ENCODE assay signal across 2 cellular contexts in the genomic region with DNA sequence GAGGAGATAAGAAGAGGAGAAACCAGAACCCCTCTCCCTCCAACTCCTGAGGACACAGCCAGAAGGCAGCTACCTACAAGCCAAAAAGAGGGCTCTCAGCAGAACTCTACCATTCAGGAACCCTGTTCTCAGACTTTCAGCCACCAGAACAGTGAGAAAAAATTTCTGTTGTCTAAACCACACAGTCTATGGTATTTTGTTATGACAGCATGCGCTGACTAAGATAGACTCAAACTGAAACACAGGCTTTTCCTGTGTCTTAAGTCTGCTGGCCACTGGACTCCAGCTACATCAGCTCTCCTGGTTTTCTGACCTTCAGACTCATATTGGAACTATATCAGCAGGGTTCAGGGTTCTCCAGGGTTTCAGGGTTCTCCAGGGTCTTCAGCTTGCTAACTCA.
TF ChIP-seq lines count a peak whose summit lies in the region.

No MANE protein-coding gene starts in this region.

TF ChIP-seq in GM12891, 5 proteins besides CTCF, POLR2A, EP300 and RAD21 (continued from another document):
- no peak for TF ChIP-seq PAX5 (IDR thresholded peaks at IDR 0.05; ENCODE audit: insufficient read depth, low read length, severe bottlenecking)
- no peak for TF ChIP-seq POLR2AphosphoS5 (IDR thresholded peaks at IDR 0.05; ENCODE audit: low read depth, low read length)
- TF ChIP-seq POU2F2 (IDR thresholded peaks at IDR 0.05; ENCODE audit: low read depth, low read length), result no peak

TF ChIP-seq in GM12878, 131 proteins besides CTCF, POLR2A, EP300 and RAD21 (continued from another document):
- TF ChIP-seq, protein P1, sequence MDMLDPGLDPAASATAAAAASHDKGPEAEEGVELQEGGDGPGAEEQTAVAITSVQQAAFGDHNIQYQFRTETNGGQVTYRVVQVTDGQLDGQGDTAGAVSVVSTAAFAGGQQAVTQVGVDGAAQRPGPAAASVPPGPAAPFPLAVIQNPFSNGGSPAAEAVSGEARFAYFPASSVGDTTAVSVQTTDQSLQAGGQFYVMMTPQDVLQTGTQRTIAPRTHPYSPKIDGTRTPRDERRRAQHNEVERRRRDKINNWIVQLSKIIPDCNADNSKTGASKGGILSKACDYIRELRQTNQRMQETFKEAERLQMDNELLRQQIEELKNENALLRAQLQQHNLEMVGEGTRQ (IDR thresholded peaks at IDR 0.05; ENCODE audit: borderline replicate concordance, low read depth, low read length), result no peak
- TF ChIP-seq CREB1 (IDR thresholded peaks at IDR 0.05; ENCODE audit: low read depth), result 0 out of 2 replicates have a peak, but pooled peaks have one; percentile 34
- peak; percentile 94 for TF ChIP-seq JUNB (IDR thresholded peaks at IDR 0.05)
- TF ChIP-seq SMARCA5 (IDR thresholded peaks at IDR 0.05), result no peak
- TF ChIP-seq KAT2A (conservative IDR thresholded peaks at IDR 0.05; ENCODE audit: control insufficient read depth, low read depth, low read length), result no peak
- TF ChIP-seq SMAD5 (IDR thresholded peaks at IDR 0.05; ENCODE audit: low read depth), result no peak
- 0 out of 3 replicates have a peak, but pooled peaks have one; percentile 34 for TF ChIP-seq POU2F2 (IDR thresholded peaks at IDR 0.05; ENCODE audit: borderline replicate concordance, low read depth, low read length)
- TF ChIP-seq, protein P2, sequence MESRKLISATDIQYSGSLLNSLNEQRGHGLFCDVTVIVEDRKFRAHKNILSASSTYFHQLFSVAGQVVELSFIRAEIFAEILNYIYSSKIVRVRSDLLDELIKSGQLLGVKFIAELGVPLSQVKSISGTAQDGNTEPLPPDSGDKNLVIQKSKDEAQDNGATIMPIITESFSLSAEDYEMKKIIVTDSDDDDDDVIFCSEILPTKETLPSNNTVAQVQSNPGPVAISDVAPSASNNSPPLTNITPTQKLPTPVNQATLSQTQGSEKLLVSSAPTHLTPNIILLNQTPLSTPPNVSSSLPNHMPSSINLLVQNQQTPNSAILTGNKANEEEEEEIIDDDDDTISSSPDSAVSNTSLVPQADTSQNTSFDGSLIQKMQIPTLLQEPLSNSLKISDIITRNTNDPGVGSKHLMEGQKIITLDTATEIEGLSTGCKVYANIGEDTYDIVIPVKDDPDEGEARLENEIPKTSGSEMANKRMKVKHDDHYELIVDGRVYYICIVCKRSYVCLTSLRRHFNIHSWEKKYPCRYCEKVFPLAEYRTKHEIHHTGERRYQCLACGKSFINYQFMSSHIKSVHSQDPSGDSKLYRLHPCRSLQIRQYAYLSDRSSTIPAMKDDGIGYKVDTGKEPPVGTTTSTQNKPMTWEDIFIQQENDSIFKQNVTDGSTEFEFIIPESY (IDR thresholded peaks at IDR 0.05), result no peak
- no peak for TF ChIP-seq WRNIP1 (IDR thresholded peaks at IDR 0.05; ENCODE audit: borderline replicate concordance, low read depth, low read length)
- TF ChIP-seq BCL11A (IDR thresholded peaks at IDR 0.05; ENCODE audit: low read depth, low read length), result peak; percentile 85
- peak; percentile 78 for TF ChIP-seq IRF4 (IDR thresholded peaks at IDR 0.05; ENCODE audit: low read depth, low read length)
- no peak for TF ChIP-seq CBX3 (IDR thresholded peaks at IDR 0.05; ENCODE audit: borderline replicate concordance, low read depth)
- peak in 1 of 2 experiments; percentile 22; a peak in 2 of 4 replicates for TF ChIP-seq IKZF2 (IDR thresholded peaks at IDR 0.05)
- TF ChIP-seq, protein P3, sequence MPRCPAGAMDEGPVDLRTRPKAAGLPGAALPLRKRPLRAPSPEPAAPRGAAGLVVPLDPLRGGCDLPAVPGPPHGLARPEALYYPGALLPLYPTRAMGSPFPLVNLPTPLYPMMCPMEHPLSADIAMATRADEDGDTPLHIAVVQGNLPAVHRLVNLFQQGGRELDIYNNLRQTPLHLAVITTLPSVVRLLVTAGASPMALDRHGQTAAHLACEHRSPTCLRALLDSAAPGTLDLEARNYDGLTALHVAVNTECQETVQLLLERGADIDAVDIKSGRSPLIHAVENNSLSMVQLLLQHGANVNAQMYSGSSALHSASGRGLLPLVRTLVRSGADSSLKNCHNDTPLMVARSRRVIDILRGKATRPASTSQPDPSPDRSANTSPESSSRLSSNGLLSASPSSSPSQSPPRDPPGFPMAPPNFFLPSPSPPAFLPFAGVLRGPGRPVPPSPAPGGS (IDR thresholded peaks at IDR 0.05; ENCODE audit: borderline replicate concordance, insufficient read depth, low read depth, low read length, poor library complexity, severe bottlenecking), result peak; percentile 54
- TF ChIP-seq, protein P4, sequence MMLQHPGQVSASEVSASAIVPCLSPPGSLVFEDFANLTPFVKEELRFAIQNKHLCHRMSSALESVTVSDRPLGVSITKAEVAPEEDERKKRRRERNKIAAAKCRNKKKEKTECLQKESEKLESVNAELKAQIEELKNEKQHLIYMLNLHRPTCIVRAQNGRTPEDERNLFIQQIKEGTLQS (IDR thresholded peaks at IDR 0.05; ENCODE audit: borderline replicate concordance, extremely low read depth, low read depth, low read length), result no peak
- TF ChIP-seq CBFB (IDR thresholded peaks at IDR 0.05; ENCODE audit: low read depth), result peak; percentile 70; the same call in 1 of the 2 replicates
- 0 out of 2 replicates have a peak, but pooled peaks have one; percentile 14 for TF ChIP-seq TCF3 (IDR thresholded peaks at IDR 0.05; ENCODE audit: borderline replicate concordance, insufficient read depth, low read depth, low read length)
- TF ChIP-seq PML (IDR thresholded peaks at IDR 0.05; ENCODE audit: low read length), result 0 out of 2 replicates have a peak, but pooled peaks have one; percentile 36
- peak; percentile 77; the same call in 1 of the 2 replicates for TF ChIP-seq CREM (IDR thresholded peaks at IDR 0.05; ENCODE audit: low read depth)
- 0 out of 4 replicates have a peak, but pooled peaks of 1 of the 2 experiments have one; percentile 33 for TF ChIP-seq SRF (IDR thresholded peaks at IDR 0.05; ENCODE audit: low read depth in 2 of 2, low read length in 2 of 2)
- TF ChIP-seq NRF1 (conservative IDR thresholded peaks at IDR 0.05; ENCODE audit: low read depth, low read length), result no peak
- TF ChIP-seq DPF2 (IDR thresholded peaks at IDR 0.05), result no peak
- peak; percentile 31; the same call in 1 of the 2 replicates for TF ChIP-seq CBX5 (IDR thresholded peaks at IDR 0.05; ENCODE audit: low read depth)
- peak; percentile 52; the same call in 1 of the 2 replicates for TF ChIP-seq ZBED1 (IDR thresholded peaks at IDR 0.05; ENCODE audit: borderline replicate concordance)
- TF ChIP-seq SREBF2 (IDR thresholded peaks at IDR 0.05; ENCODE audit: low read length), result no peak
- no peak for TF ChIP-seq ESRRA (IDR thresholded peaks at IDR 0.05; ENCODE audit: low read length)
- TF ChIP-seq CHD2 (IDR thresholded peaks at IDR 0.05; ENCODE audit: borderline replicate concordance, low read depth, low read length), result no peak
- TF ChIP-seq MEF2A (IDR thresholded peaks at IDR 0.05; ENCODE audit: insufficient read depth, low read depth, low read length), result 0 out of 2 replicates have a peak, but pooled peaks have one; percentile 25
- TF ChIP-seq FOXM1 (IDR thresholded peaks at IDR 0.05; ENCODE audit: low read depth, low read length), result peak; percentile 92
- TF ChIP-seq TCF12 (IDR thresholded peaks at IDR 0.05; ENCODE audit: low read depth, low read length), result peak; percentile 43; the same call in 1 of the 2 replicates
- TF ChIP-seq, protein P5, sequence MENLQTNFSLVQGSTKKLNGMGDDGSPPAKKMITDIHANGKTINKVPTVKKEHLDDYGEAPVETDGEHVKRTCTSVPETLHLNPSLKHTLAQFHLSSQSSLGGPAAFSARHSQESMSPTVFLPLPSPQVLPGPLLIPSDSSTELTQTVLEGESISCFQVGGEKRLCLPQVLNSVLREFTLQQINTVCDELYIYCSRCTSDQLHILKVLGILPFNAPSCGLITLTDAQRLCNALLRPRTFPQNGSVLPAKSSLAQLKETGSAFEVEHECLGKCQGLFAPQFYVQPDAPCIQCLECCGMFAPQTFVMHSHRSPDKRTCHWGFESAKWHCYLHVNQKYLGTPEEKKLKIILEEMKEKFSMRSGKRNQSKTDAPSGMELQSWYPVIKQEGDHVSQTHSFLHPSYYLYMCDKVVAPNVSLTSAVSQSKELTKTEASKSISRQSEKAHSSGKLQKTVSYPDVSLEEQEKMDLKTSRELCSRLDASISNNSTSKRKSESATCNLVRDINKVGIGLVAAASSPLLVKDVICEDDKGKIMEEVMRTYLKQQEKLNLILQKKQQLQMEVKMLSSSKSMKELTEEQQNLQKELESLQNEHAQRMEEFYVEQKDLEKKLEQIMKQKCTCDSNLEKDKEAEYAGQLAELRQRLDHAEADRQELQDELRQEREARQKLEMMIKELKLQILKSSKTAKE (IDR thresholded peaks at IDR 0.05; ENCODE audit: low read depth, poor library complexity, severe bottlenecking), result peak; percentile 36
- TF ChIP-seq, protein P6, sequence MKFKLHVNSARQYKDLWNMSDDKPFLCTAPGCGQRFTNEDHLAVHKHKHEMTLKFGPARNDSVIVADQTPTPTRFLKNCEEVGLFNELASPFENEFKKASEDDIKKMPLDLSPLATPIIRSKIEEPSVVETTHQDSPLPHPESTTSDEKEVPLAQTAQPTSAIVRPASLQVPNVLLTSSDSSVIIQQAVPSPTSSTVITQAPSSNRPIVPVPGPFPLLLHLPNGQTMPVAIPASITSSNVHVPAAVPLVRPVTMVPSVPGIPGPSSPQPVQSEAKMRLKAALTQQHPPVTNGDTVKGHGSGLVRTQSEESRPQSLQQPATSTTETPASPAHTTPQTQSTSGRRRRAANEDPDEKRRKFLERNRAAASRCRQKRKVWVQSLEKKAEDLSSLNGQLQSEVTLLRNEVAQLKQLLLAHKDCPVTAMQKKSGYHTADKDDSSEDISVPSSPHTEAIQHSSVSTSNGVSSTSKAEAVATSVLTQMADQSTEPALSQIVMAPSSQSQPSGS (IDR thresholded peaks at IDR 0.05; ENCODE audit: low read length), result peak; percentile 88; the same call in 1 of the 2 replicates
- peak; percentile 90 for TF ChIP-seq NFIC (IDR thresholded peaks at IDR 0.05; ENCODE audit: low read depth, low read length)
- no peak for TF ChIP-seq SIN3A (IDR thresholded peaks at IDR 0.05; ENCODE audit: low read depth, low read length)
- TF ChIP-seq ZNF217 (IDR thresholded peaks at IDR 0.05), result no peak
- TF ChIP-seq, protein P7, sequence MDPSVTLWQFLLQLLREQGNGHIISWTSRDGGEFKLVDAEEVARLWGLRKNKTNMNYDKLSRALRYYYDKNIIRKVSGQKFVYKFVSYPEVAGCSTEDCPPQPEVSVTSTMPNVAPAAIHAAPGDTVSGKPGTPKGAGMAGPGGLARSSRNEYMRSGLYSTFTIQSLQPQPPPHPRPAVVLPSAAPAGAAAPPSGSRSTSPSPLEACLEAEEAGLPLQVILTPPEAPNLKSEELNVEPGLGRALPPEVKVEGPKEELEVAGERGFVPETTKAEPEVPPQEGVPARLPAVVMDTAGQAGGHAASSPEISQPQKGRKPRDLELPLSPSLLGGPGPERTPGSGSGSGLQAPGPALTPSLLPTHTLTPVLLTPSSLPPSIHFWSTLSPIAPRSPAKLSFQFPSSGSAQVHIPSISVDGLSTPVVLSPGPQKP (IDR thresholded peaks at IDR 0.05; ENCODE audit: low read depth, low read length), result no peak
- TF ChIP-seq FOS (IDR thresholded peaks at IDR 0.05; ENCODE audit: borderline replicate concordance, extremely low read depth, insufficient read length), result no peak
- TF ChIP-seq RUNX3 (IDR thresholded peaks at IDR 0.05; ENCODE audit: low read length), result peak; percentile 95
- peak in 1 of 2 experiments; percentile 72; a peak in 1 of 4 replicates for TF ChIP-seq ETV6 (conservative IDR thresholded peaks at IDR 0.05 in 1 of 2, IDR thresholded peaks at IDR 0.05 in 1 of 2; ENCODE audit: borderline replicate concordance in 1 of 2, low read depth in 1 of 2)
- TF ChIP-seq MTA3 (IDR thresholded peaks at IDR 0.05; ENCODE audit: borderline replicate concordance, low read length), result 0 out of 2 replicates have a peak, but pooled peaks have one; percentile 58
- TF ChIP-seq EED (IDR thresholded peaks at IDR 0.05; ENCODE audit: low read depth), result peak; percentile 91
- TF ChIP-seq, protein P8, sequence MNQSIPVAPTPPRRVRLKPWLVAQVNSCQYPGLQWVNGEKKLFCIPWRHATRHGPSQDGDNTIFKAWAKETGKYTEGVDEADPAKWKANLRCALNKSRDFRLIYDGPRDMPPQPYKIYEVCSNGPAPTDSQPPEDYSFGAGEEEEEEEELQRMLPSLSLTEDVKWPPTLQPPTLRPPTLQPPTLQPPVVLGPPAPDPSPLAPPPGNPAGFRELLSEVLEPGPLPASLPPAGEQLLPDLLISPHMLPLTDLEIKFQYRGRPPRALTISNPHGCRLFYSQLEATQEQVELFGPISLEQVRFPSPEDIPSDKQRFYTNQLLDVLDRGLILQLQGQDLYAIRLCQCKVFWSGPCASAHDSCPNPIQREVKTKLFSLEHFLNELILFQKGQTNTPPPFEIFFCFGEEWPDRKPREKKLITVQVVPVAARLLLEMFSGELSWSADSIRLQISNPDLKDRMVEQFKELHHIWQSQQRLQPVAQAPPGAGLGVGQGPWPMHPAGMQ (IDR thresholded peaks at IDR 0.05; ENCODE audit: borderline replicate concordance), result no peak
